7 cellular contexts compared by ENCODE assay signal in genomic region chr21:10273794-10274338, GRCh38.
DNase-seq lines count a peak whose midpoint lies in the region; ATAC-seq and TF ChIP-seq lines count a peak whose summit lies in the region.
"Not testable (repeated sequence)": the region's sequence is repeated elsewhere in the genome, so short reads cannot be mapped to it uniquely, and the experiment has no call there.

No MANE protein-coding gene starts in this region.

- not testable (repeated sequence) for TF ChIP-seq CTCF in endodermal cell (conservative IDR thresholded peaks at IDR 0.05); hepatocyte (IDR thresholded peaks at IDR 0.05; ENCODE audit: poor library complexity); prostate gland (IDR thresholded peaks at IDR 0.05)

- H3K4me1 Mint-ChIP-seq in activated naive CD4-positive, alpha-beta T cell treated with anti-CD3 and anti-CD28 coated beads for 36 hours (ENCODE audit: low read depth); endodermal cell: not testable (repeated sequence)

- H3K9ac ChIP-seq in endodermal cell (ENCODE audit: extremely low read depth, low read length, poor library complexity, severe bottlenecking): not testable (repeated sequence)

- not testable (repeated sequence) for H4K20me1 ChIP-seq in hepatocyte (ENCODE audit: insufficient read depth, poor library complexity, severe bottlenecking)

- not testable (repeated sequence) for H3K27ac Mint-ChIP-seq in activated naive CD4-positive, alpha-beta T cell treated with anti-CD3 and anti-CD28 coated beads for 36 hours; endodermal cell

- DNase-seq in KBM-7: peak; percentile 38
- peak; percentile 11 for DNase-seq in activated naive CD4-positive, alpha-beta T cell treated with anti-CD3 and anti-CD28 coated beads for 36 hours
- DNase-seq in endodermal cell: not testable (repeated sequence)
- peak; percentile 4 for DNase-seq in hepatocyte (ENCODE audit: low spot score)
- DNase-seq in prostate gland (ENCODE audit: low spot score): peak; percentile 8

- 60 to 80% methylated on average over 2 to 3 of the region's 3 CpGs for WGBS in endodermal cell (ENCODE audit: insufficient coverage in 1 of 2, insufficient read length in 1 of 2), 2 experiments
- 65% methylated on average over 3 of the region's 3 CpGs for WGBS in hepatocyte (ENCODE audit: low lambda C conversion rate, missing lambda C conversion rate)
- 46% methylated on average over 3 of the region's 3 CpGs for WGBS in prostate gland

- not testable (repeated sequence) for H3K36me3 Mint-ChIP-seq in activated naive CD4-positive, alpha-beta T cell treated with anti-CD3 and anti-CD28 coated beads for 36 hours (ENCODE audit: low read depth); endodermal cell (ENCODE audit: low read depth)

- ATAC-seq in GM19452 (IDR thresholded peaks at IDR 0.05; ENCODE audit: unreplicated experiment) (peak; percentile 73), HG02798 (IDR thresholded peaks at IDR 0.05; ENCODE audit: poor library complexity, unreplicated experiment) (peak; percentile 87)

- not testable (repeated sequence) for H3K4me3 Mint-ChIP-seq in activated naive CD4-positive, alpha-beta T cell treated with anti-CD3 and anti-CD28 coated beads for 36 hours; endodermal cell

- peaks cover 18% of the 10 kb centered on the region for H3K9me3 ChIP-seq in endodermal cell (ENCODE audit: control insufficient read depth, low read length)
- H3K9me3 ChIP-seq in hepatocyte (ENCODE audit: low read depth); prostate gland: not testable (repeated sequence)

- peak overlapping the region; percentile 69 for H3K4me3 ChIP-seq in endodermal cell (ENCODE audit: low read length)
- H3K4me3 ChIP-seq in hepatocyte, prostate gland: not testable (repeated sequence)

- not testable (repeated sequence) for H3K79me2 ChIP-seq in hepatocyte

- CTCF ChIA-PET in activated naive CD4-positive, alpha-beta T cell treated with anti-CD3 and anti-CD28 coated beads for 36 hours (lab: Charles Lee): not testable (repeated sequence)

- not testable (repeated sequence) for H3K4me1 ChIP-seq in endodermal cell (ENCODE audit: control insufficient read depth, insufficient read depth, low read length); hepatocyte (ENCODE audit: insufficient read depth); prostate gland (replicated peaks)

- H3K4me2 ChIP-seq in hepatocyte: not testable (repeated sequence)

- peaks cover 11% of the 10 kb centered on the region for H3K9me3 Mint-ChIP-seq in activated naive CD4-positive, alpha-beta T cell treated with anti-CD3 and anti-CD28 coated beads for 36 hours
- H3K9me3 Mint-ChIP-seq in endodermal cell: peaks cover 20% of the 10 kb centered on the region

- in situ Hi-C loops in KBM-7 (cut with MboI; ENCODE audit: low pct_unique_long_range_greater_than_20kb, low sequenced_read_pairs): not testable (repeated sequence)

- H2AFZ ChIP-seq in hepatocyte: not testable (repeated sequence)

- not testable (repeated sequence) for H3K27me3 Mint-ChIP-seq in activated naive CD4-positive, alpha-beta T cell treated with anti-CD3 and anti-CD28 coated beads for 36 hours (ENCODE audit: low read depth); endodermal cell (ENCODE audit: insufficient read depth)

- H3K9me2 ChIP-seq in hepatocyte (replicated peaks; ENCODE audit: insufficient read depth): not testable (repeated sequence)

- H3K27me3 ChIP-seq in endodermal cell (ENCODE audit: control insufficient read depth, insufficient read depth, low read length, poor library complexity, severe bottlenecking); hepatocyte; prostate gland (replicated peaks; ENCODE audit: insufficient read depth): not testable (repeated sequence)

- not testable (repeated sequence) for H3K36me3 ChIP-seq in endodermal cell (ENCODE audit: control insufficient read depth, insufficient read depth, low read length); hepatocyte (replicated peaks; ENCODE audit: insufficient read depth, low read depth); prostate gland

- not testable (repeated sequence) for H3K27ac ChIP-seq in endodermal cell (ENCODE audit: low read depth, low read length); hepatocyte; prostate gland

- intact Hi-C loops in activated naive CD4-positive, alpha-beta T cell treated with anti-CD3 and anti-CD28 coated beads for 36 hours (cut with micrococcal nuclease); prostate gland (cut with DNase I): not testable (repeated sequence)

- not testable (repeated sequence) for TF ChIP-seq POLR2A in prostate gland (IDR thresholded peaks at IDR 0.05)
